ENCODE assay signal across 9 cellular contexts in the genomic region with DNA sequence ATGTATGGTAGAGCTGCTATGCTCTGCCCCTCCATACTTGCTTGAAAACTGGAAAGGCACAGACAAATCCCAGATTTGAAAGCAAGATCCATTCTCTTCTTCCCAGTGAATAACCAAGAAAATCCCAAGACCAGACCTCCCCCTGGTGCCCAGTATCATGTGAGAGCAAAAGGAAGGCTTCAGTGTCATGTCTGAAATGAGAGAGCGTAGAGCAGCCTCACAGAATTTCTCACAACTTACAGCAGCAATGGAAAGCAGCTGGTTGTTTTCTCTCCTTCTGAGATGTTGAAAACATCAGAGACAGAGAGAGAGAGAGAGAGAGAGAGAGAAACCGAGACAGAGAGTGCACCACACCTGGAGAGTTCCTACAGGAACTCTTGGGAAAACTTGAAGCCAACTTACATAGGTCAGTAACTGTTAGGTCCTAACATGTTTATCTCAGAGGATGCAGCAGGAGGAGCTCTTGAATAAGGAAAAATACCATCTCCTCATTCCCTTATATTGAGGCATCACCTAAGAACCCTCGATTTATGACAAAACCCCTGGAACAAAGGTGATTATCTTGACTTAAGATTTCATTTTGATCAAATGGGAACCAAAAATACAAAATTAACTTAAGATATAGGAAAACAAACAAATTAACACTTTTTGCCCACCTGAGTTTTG.
DNase-seq lines count a peak whose midpoint lies in the region; ATAC-seq and TF ChIP-seq lines count a peak whose summit lies in the region.
"Had no signal": no experiment of that assay in that cellular context is flagged by ENCODE, and none has a peak within 500 bp of the region (broad histone marks: within the 10 kb centered on the region; RNA-seq: fewer than 3 reads in every experiment).

No MANE protein-coding gene starts in this region.

- no peak overlapping the region for H3K27ac Mint-ChIP-seq in HFFc6
- H3K27ac Mint-ChIP-seq in activated T-helper 2 cell treated with anti-CD3 and anti-CD28 coated beads, Interferon-gamma antibody, Interleukin-2, Interleukin-4, amounts not matched to agents 10 μg/mL and 5 μg/mL and 100 μg/mL, durations not matched to agents 14 hours and 24 hours and 36 hours, result no peak overlapping the region
- H3K27ac Mint-ChIP-seq: activated naive CD4-positive, alpha-beta T cell treated with anti-CD3 and anti-CD28 coated beads, Interleukin-2, amount 50 U/mL, for 24 hours had no signal

- peak; percentile 61 for TF ChIP-seq CTCF in HFFc6 (IDR thresholded peaks at IDR 0.05)
- TF ChIP-seq CTCF in VCaP (conservative IDR thresholded peaks at IDR 0.05), result peak; percentile 75

- no peak overlapping the region for H3K27ac ChIP-seq in VCaP

- H3K27me3 Mint-ChIP-seq in HFFc6 (ENCODE audit: insufficient read depth), result no peaks in the 10 kb centered on the region; the same call in 1 of the 2 replicates
- no peaks in the 10 kb centered on the region for H3K27me3 Mint-ChIP-seq in activated T-helper 2 cell treated with anti-CD3 and anti-CD28 coated beads, Interferon-gamma antibody, Interleukin-2, Interleukin-4, amounts not matched to agents 10 μg/mL and 5 μg/mL and 100 μg/mL, durations not matched to agents 14 hours and 24 hours and 36 hours (ENCODE audit: low read depth)
- H3K27me3 Mint-ChIP-seq: activated naive CD4-positive, alpha-beta T cell treated with anti-CD3 and anti-CD28 coated beads, Interleukin-2, amount 50 U/mL, for 24 hours had no signal

- no peak overlapping the region for H3K4me3 Mint-ChIP-seq in HFFc6
- H3K4me3 Mint-ChIP-seq in activated T-helper 2 cell treated with anti-CD3 and anti-CD28 coated beads, Interferon-gamma antibody, Interleukin-2, Interleukin-4, amounts not matched to agents 10 μg/mL and 5 μg/mL and 100 μg/mL, durations not matched to agents 14 hours and 24 hours and 36 hours (ENCODE audit: low read depth), result no peak overlapping the region
- H3K4me3 Mint-ChIP-seq: activated naive CD4-positive, alpha-beta T cell treated with anti-CD3 and anti-CD28 coated beads, Interleukin-2, amount 50 U/mL, for 24 hours had no signal

- in situ Hi-C loops in ACHN (cut with HindIII; ENCODE audit: low pct_ligation_motif_present, low pct_unique_long_range_greater_than_20kb, low sequenced_read_pairs), result no loop called here

- H3K9me3 Mint-ChIP-seq in HFFc6, result no peaks in the 10 kb centered on the region
- no peaks in the 10 kb centered on the region for H3K9me3 Mint-ChIP-seq in activated T-helper 2 cell treated with anti-CD3 and anti-CD28 coated beads, Interferon-gamma antibody, Interleukin-2, Interleukin-4, amounts not matched to agents 10 μg/mL and 5 μg/mL and 100 μg/mL, durations not matched to agents 14 hours and 24 hours and 36 hours
- H3K9me3 Mint-ChIP-seq: activated naive CD4-positive, alpha-beta T cell treated with anti-CD3 and anti-CD28 coated beads, Interleukin-2, amount 50 U/mL, for 24 hours had no signal

- H3K4me1 Mint-ChIP-seq in HFFc6 (ENCODE audit: low read depth), result no peaks in the 10 kb centered on the region
- no peaks in the 10 kb centered on the region for H3K4me1 Mint-ChIP-seq in activated T-helper 2 cell treated with anti-CD3 and anti-CD28 coated beads, Interferon-gamma antibody, Interleukin-2, Interleukin-4, amounts not matched to agents 10 μg/mL and 5 μg/mL and 100 μg/mL, durations not matched to agents 14 hours and 24 hours and 36 hours (ENCODE audit: low read depth)
- H3K4me1 Mint-ChIP-seq: activated naive CD4-positive, alpha-beta T cell treated with anti-CD3 and anti-CD28 coated beads, Interleukin-2, amount 50 U/mL, for 24 hours had no signal

- H3K36me3 Mint-ChIP-seq in HFFc6 (ENCODE audit: low read depth), result no peaks in the 10 kb centered on the region
- H3K36me3 Mint-ChIP-seq in activated T-helper 2 cell treated with anti-CD3 and anti-CD28 coated beads, Interferon-gamma antibody, Interleukin-2, Interleukin-4, amounts not matched to agents 10 μg/mL and 5 μg/mL and 100 μg/mL, durations not matched to agents 14 hours and 24 hours and 36 hours (ENCODE audit: low read depth), result no peaks in the 10 kb centered on the region
- H3K36me3 Mint-ChIP-seq: activated naive CD4-positive, alpha-beta T cell treated with anti-CD3 and anti-CD28 coated beads, Interleukin-2, amount 50 U/mL, for 24 hours had no signal

- DNase-seq in ACHN (peak; percentile 59), HFFc6 (peak; percentile 18), iPS DF 4.7 (ENCODE audit: extremely low read depth, low spot score) (peak; percentile 64)
- no peak for DNase-seq in activated T-helper 2 cell treated with anti-CD3 and anti-CD28 coated beads, Interferon-gamma antibody, Interleukin-2, Interleukin-4, amounts not matched to agents 10 μg/mL and 5 μg/mL and 100 μg/mL, durations not matched to agents 14 hours and 24 hours and 36 hours (ENCODE audit: low spot score)

- intact Hi-C loops in activated T-helper 2 cell treated with anti-CD3 and anti-CD28 coated beads, Interferon-gamma antibody, Interleukin-2, Interleukin-4, amounts not matched to agents 10 μg/mL and 5 μg/mL and 100 μg/mL, durations not matched to agents 14 hours and 24 hours and 36 hours (cut with micrococcal nuclease), result no loop called here

- ATAC-seq in HG03565 (IDR thresholded peaks at IDR 0.05; ENCODE audit: unreplicated experiment) (no peak), GM19455 (IDR thresholded peaks at IDR 0.05; ENCODE audit: unreplicated experiment) (no peak), GM19328 (IDR thresholded peaks at IDR 0.05; ENCODE audit: unreplicated experiment) (no peak)
